In genomic region chr17:39709998-39710964, GRCh38 we compare ENCODE assay signal across 20 cellular contexts. TPM values are rescaled to one million over a fixed set of nuclear protein-coding genes. Genes with fewer than 3 reads are reported as not detected.
DNase-seq lines count a peak whose midpoint lies in the region; ATAC-seq and TF ChIP-seq lines count a peak whose summit lies in the region.
"Had no signal": no experiment of that assay in that cellular context is flagged by ENCODE, and none has a peak within 500 bp of the region (broad histone marks: within the 10 kb centered on the region; RNA-seq: fewer than 3 reads in every experiment).

No MANE protein-coding gene starts in this region.

- H3K4me1 ChIP-seq in BLaER1 treated with 17β-estradiol and CSF1 and Interleukin-3, amounts not matched to agents 10 nM and 100 nM, result peaks cover 33 to 79% (median 77%) of the 10 kb centered on the region in 10 experiments

- H3K36me3 Mint-ChIP-seq in glutamatergic neuron (ENCODE audit: unreplicated experiment), result no peaks in the 10 kb centered on the region
- H3K36me3 Mint-ChIP-seq in activated CD8-positive, alpha-beta T cell treated with anti-CD3 and anti-CD28 coated beads, Interleukin-2, amount 10 ng/mL, durations not matched to agents 7 days and 5 days (ENCODE audit: low read depth), result no peaks in the 10 kb centered on the region

- H3K4me2 ChIP-seq in BLaER1 treated with 17β-estradiol and CSF1 and Interleukin-3, amounts not matched to agents 10 nM and 100 nM, result peak overlapping the region; percentile 53 to 95 (median 82); a peak in 20 of 22 replicates
- H3K4me2 ChIP-seq: GM23338 had no signal

- POLR2A ChIA-PET in activated CD8-positive, alpha-beta T cell treated with anti-CD3 and anti-CD28 coated beads, Interleukin-2, amount 10 ng/mL, durations not matched to agents 7 days and 5 days (lab: Charles Lee), result interaction anchor here (1.0 kb wide), 1 partner anchor 23 kb away, joined by 3 read pairs; the partner anchor contains the start of gene PGAP3

- peaks cover 14% of the 10 kb centered on the region for H3K4me1 Mint-ChIP-seq in glutamatergic neuron (ENCODE audit: low read depth, unreplicated experiment)
- peaks cover 10% of the 10 kb centered on the region for H3K4me1 Mint-ChIP-seq in activated CD8-positive, alpha-beta T cell treated with anti-CD3 and anti-CD28 coated beads, Interleukin-2, amount 10 ng/mL, durations not matched to agents 7 days and 5 days (ENCODE audit: low read depth)

- ATAC-seq in activated CD8-positive, alpha-beta T cell treated with anti-CD3 and anti-CD28 coated beads, Interleukin-2, amount 10 ng/mL, durations not matched to agents 7 days and 5 days, result no peak
- ATAC-seq: GM23338 had no signal

- peak overlapping the region in 4 of 11 experiments; percentile 45 to 65 (median 60); a peak in 7 of 22 replicates for H3K9ac ChIP-seq in BLaER1 treated with 17β-estradiol and CSF1 and Interleukin-3, amounts not matched to agents 10 nM and 100 nM

- peak; percentile 37 for DNase-seq in NCI-H1694 treated with DMSO at 0.1 percent for 48 hours (lab: John Stamatoyannopoulos, UW)
- DNase-seq in glutamatergic neuron, result no peak
- DNase-seq in pons (ENCODE audit: low spot score), result peak; percentile 17
- DNase-seq in activated CD8-positive, alpha-beta T cell treated with anti-CD3 and anti-CD28 coated beads, Interleukin-2, amount 10 ng/mL, durations not matched to agents 7 days and 5 days, result no peak
- no peak for DNase-seq in GM10266 (ENCODE audit: extremely low spot score)
- DNase-seq in effector CD8-positive, alpha-beta T cell (lab: John Stamatoyannopoulos, UW), result no peak
- DNase-seq: ACHN; AML-193; CD4-positive, alpha-beta T cell; GDM1; KG1; NCI-H1417 treated with DMSO at 0.1 percent for 48 hours; NCI-H2081 treated with DMSO at 0.1 percent for 48 hours; NCI-H226; NCI-H524 treated with DMSO at 0.1 percent for 48 hours; OCI-M1; SIG-M5 had no signal

- H4K20me1 ChIP-seq in BLaER1 treated with 17β-estradiol and CSF1 and Interleukin-3, amounts not matched to agents 10 nM and 100 nM, result no peaks in the 10 kb centered on the region; a peak in 1 of 22 replicates

- H3K27ac ChIP-seq in BLaER1 treated with 17β-estradiol and CSF1 and Interleukin-3, amounts not matched to agents 10 nM and 100 nM, result peak overlapping the region in 3 of 11 experiments; percentile 37 to 52 (median 42); a peak in 4 of 22 replicates

- H3K36me3 ChIP-seq in BLaER1 treated with 17β-estradiol and CSF1 and Interleukin-3, amounts not matched to agents 10 nM and 100 nM, result no peaks in the 10 kb centered on the region

- no peaks in the 10 kb centered on the region for H3K9me3 ChIP-seq in BLaER1 treated with 17β-estradiol and CSF1 and Interleukin-3, amounts not matched to agents 10 nM and 100 nM (replicated peaks in 1 of 11)

- TF ChIP-seq CTCF in glutamatergic neuron (IDR thresholded peaks at IDR 0.05; ENCODE audit: partially characterized antibody, unreplicated experiment) (no peak), GM10266 (IDR thresholded peaks at IDR 0.05; ENCODE audit: control insufficient read depth, insufficient read depth, low read depth, missing control alignments) (no peak)

- H3K27me3 ChIP-seq in BLaER1 treated with 17β-estradiol and CSF1 and Interleukin-3, amounts not matched to agents 10 nM and 100 nM, result peaks cover 0 to 15% (median 0%) of the 10 kb centered on the region in 11 experiments; a peak in 2 of 22 replicates

- peaks cover 11% of the 10 kb centered on the region for H3K9me3 Mint-ChIP-seq in glutamatergic neuron (ENCODE audit: unreplicated experiment)
- no peaks in the 10 kb centered on the region for H3K9me3 Mint-ChIP-seq in activated CD8-positive, alpha-beta T cell treated with anti-CD3 and anti-CD28 coated beads, Interleukin-2, amount 10 ng/mL, durations not matched to agents 7 days and 5 days (ENCODE audit: insufficient read depth)
- H3K9me3 Mint-ChIP-seq: CD4-positive, alpha-beta T cell; GM23338 had no signal

- H3K4me3 Mint-ChIP-seq in glutamatergic neuron (ENCODE audit: unreplicated experiment), result no peak overlapping the region
- H3K4me3 Mint-ChIP-seq in activated CD8-positive, alpha-beta T cell treated with anti-CD3 and anti-CD28 coated beads, Interleukin-2, amount 10 ng/mL, durations not matched to agents 7 days and 5 days, result no peak overlapping the region
- H3K4me3 Mint-ChIP-seq: CD4-positive, alpha-beta T cell; GM23338 had no signal

- peak overlapping the region; percentile 43 for H3K27ac Mint-ChIP-seq in glutamatergic neuron (ENCODE audit: unreplicated experiment)
- H3K27ac Mint-ChIP-seq in activated CD8-positive, alpha-beta T cell treated with anti-CD3 and anti-CD28 coated beads, Interleukin-2, amount 10 ng/mL, durations not matched to agents 7 days and 5 days, result no peak overlapping the region
- H3K27ac Mint-ChIP-seq: CD4-positive, alpha-beta T cell had no signal

- CTCF ChIA-PET in activated CD8-positive, alpha-beta T cell treated with anti-CD3 and anti-CD28 coated beads, Interleukin-2, amount 10 ng/mL, durations not matched to agents 7 days and 5 days (lab: Charles Lee), result interaction anchor here (1.4 to 2.6 kb wide), 2 partner anchors 20 to 89 kb away, joined by 4 to 9 read pairs; partner anchors contain the start of gene MIEN1

- 0 out of 20 replicates have a peak overlapping the region, but pooled peaks of 1 of the 10 experiments have one; percentile 16 for H3K4me3 ChIP-seq in BLaER1 treated with 17β-estradiol and CSF1 and Interleukin-3, amounts not matched to agents 10 nM and 100 nM
- H3K4me3 ChIP-seq: GM23338 had no signal

- peaks cover 2% of the 10 kb centered on the region for H3K27me3 Mint-ChIP-seq in glutamatergic neuron (ENCODE audit: unreplicated experiment)
- no peaks in the 10 kb centered on the region for H3K27me3 Mint-ChIP-seq in activated CD8-positive, alpha-beta T cell treated with anti-CD3 and anti-CD28 coated beads, Interleukin-2, amount 10 ng/mL, durations not matched to agents 7 days and 5 days (ENCODE audit: low read depth)
- H3K27me3 Mint-ChIP-seq: CD4-positive, alpha-beta T cell had no signal

RNA-seq across cellular contexts. Expression of gene ERBB2, which starts 10.4 kb away (rescaled TPM):
- 14.5 TPM for total RNA-seq in glutamatergic neuron (ENCODE audit: unreplicated experiment)
- total RNA-seq in activated CD8-positive, alpha-beta T cell treated with anti-CD3 and anti-CD28 coated beads, Interleukin-2, amount 10 ng/mL, durations not matched to agents 7 days and 5 days, result 1 to 10 TPM; 2.1 to 3.0 TPM

RNA-seq across cellular contexts. Expression of gene MIEN1, which starts 20.1 kb away (rescaled TPM):
- total RNA-seq in glutamatergic neuron (ENCODE audit: unreplicated experiment), result 52.2 TPM
- total RNA-seq in activated CD8-positive, alpha-beta T cell treated with anti-CD3 and anti-CD28 coated beads, Interleukin-2, amount 10 ng/mL, durations not matched to agents 7 days and 5 days, result 10 to 100 TPM; 44.0 to 44.6 TPM

RNA-seq across cellular contexts. Expression of gene PGAP3, which starts 22.4 kb away (rescaled TPM):
- 10.7 TPM for total RNA-seq in glutamatergic neuron (ENCODE audit: unreplicated experiment)
- 10 to 100 TPM; 12.3 to 14.7 TPM for total RNA-seq in activated CD8-positive, alpha-beta T cell treated with anti-CD3 and anti-CD28 coated beads, Interleukin-2, amount 10 ng/mL, durations not matched to agents 7 days and 5 days

RNA-seq across cellular contexts. Expression of gene GRB7, which starts 27.5 kb away (rescaled TPM):
- not detected for total RNA-seq in glutamatergic neuron (ENCODE audit: unreplicated experiment)
- total RNA-seq in activated CD8-positive, alpha-beta T cell treated with anti-CD3 and anti-CD28 coated beads, Interleukin-2, amount 10 ng/mL, durations not matched to agents 7 days and 5 days, result under 1 TPM in 1 of 2 experiments, not detected in 1; 0.37 TPM
- total RNA-seq: CD4-positive, alpha-beta T cell; RPMI7951 had no signal

RNA-seq across cellular contexts. Expression of gene PNMT, which starts 42.0 kb away (rescaled TPM):
- not detected for total RNA-seq in glutamatergic neuron (ENCODE audit: unreplicated experiment)
- not detected for total RNA-seq in activated CD8-positive, alpha-beta T cell treated with anti-CD3 and anti-CD28 coated beads, Interleukin-2, amount 10 ng/mL, durations not matched to agents 7 days and 5 days
- total RNA-seq: RPMI7951 had no signal

Comparison
In these comparisons a context has a peak if more than half of its experiments do, and no peak if none do; other contexts are left out.
1. DNase-seq: peak in NCI-H1694 treated with DMSO at 0.1 percent for 48 hours (single experiment) and pons (single experiment); none in glutamatergic neuron (single experiment), activated CD8-positive, alpha-beta T cell treated with anti-CD3 and anti-CD28 coated beads, Interleukin-2, amount 10 ng/mL, durations not matched to agents 7 days and 5 days (single experiment), GM10266 (single experiment) and effector CD8-positive, alpha-beta T cell (single experiment).